In the genomic region with DNA sequence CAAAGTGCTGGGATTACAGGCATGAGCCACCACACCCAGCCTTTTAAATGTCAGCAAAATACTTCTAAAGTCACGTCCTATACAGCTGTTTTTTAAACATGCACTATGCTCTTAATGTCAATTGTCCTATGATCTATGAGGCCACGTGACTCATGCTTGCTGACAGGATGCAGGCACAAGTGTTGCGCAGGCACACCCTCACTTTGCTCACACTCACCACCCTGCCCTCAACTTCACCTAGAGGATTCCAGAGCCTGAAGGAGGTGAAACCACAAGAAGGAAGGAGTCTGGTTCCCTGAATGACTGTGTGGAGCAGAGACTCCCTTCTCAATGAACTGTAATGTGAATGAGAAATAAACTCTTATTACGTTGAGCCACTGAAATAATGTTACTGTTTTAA, we compare ENCODE assay signal across 20 cellular contexts.
DNase-seq lines count a peak whose midpoint lies in the region; ATAC-seq, FAIRE-seq and TF ChIP-seq lines count a peak whose summit lies in the region.
"Had no signal": no experiment of that assay in that cellular context is flagged by ENCODE, and none has a peak within 500 bp of the region (broad histone marks: within the 10 kb centered on the region; RNA-seq: fewer than 3 reads in every experiment).

No MANE protein-coding gene starts in this region.

- DNase-seq in Daoy (ENCODE audit: low read depth) (peak; percentile 28), Kasumi-1 (lab: John Stamatoyannopoulos, UW) (peak; percentile 12 to 20), K562 (ENCODE audit: extremely low read depth in 1 of 4, low spot score in 3 of 4) (peak in 1 of 4 experiments; percentile 16), foreskin melanocyte (peak; percentile 1), NCI-H69 (lab: John Stamatoyannopoulos, UW) (no peak)
- DNase-seq: activated B cell treated with CpG ODN at 0.5 μM for 24 hours; activated gamma-delta T cell treated with Interleukin-2 at 50 U/mL for 16 hours; body of pancreas; effector CD4-positive, alpha-beta T cell; glutamatergic neuron; NCI-H1436 treated with DMSO at 0.1 percent for 48 hours; NCI-H510A; stimulated activated CD8-positive, alpha-beta memory T cell treated with anti-CD3 and anti-CD28 coated beads, Interleukin-4, amount 100 ng/mL, for 48 hours; thyroid gland had no signal

- POLR2A ChIA-PET in K562 (lab: Yijun Ruan, JAX) = interaction anchor here (0.6 kb wide), 2 partner anchors 10 to 14 kb away, joined by 3 read pairs; no protein-coding TSS in a partner anchor

- no peak for ATAC-seq in K562
- no peak for ATAC-seq in GM19463 (IDR thresholded peaks at IDR 0.05; ENCODE audit: unreplicated experiment)
- no peak for ATAC-seq in GM18517 (IDR thresholded peaks at IDR 0.05; ENCODE audit: unreplicated experiment)
- no peak for ATAC-seq in GM18861 (IDR thresholded peaks at IDR 0.05; ENCODE audit: unreplicated experiment)
- ATAC-seq: body of pancreas, Panc1 had no signal

- H4K20me1 ChIP-seq in K562 (replicated peaks; ENCODE audit: control insufficient read depth, insufficient read depth, low read length) = no peaks in the 10 kb centered on the region

- no peaks in the 10 kb centered on the region for H3K9me1 ChIP-seq in K562 (ENCODE audit: control insufficient read depth, insufficient read depth, low read length)

- no TSS peak for BruUV-seq in K562 (replicated peaks; lab: Mats Ljungman, UMichigan)

- TF ChIP-seq EP300 in K562 (IDR thresholded peaks at IDR 0.05; ENCODE audit: low read length) = no peak

- in situ Hi-C loops in K562 (cut with MboI) = no loop called here

- peaks cover 52% of the 10 kb centered on the region for H3K36me3 ChIP-seq in K562 (ENCODE audit: control insufficient read depth, insufficient read depth, low read length)
- H3K36me3 ChIP-seq: right atrium auricular region, thyroid gland had no signal

- no peaks in the 10 kb centered on the region for H3K4me1 ChIP-seq in K562 (replicated peaks in 1 of 2; ENCODE audit: control insufficient read depth in 2 of 2, insufficient read depth in 2 of 2, low read length in 2 of 2)
- H3K4me1 ChIP-seq: body of pancreas, right atrium auricular region had no signal

- H3K4me3 ChIP-seq in K562 = no peak overlapping the region
- H3K4me3 ChIP-seq: body of pancreas, right atrium auricular region, thyroid gland had no signal

- no peak for TF ChIP-seq RAD21 in K562 (CRISPR knock-in tag; conservative IDR thresholded peaks at IDR 0.05 in 1 of 2, IDR thresholded peaks at IDR 0.05 in 1 of 2)

- peaks cover 12% of the 10 kb centered on the region for H3K9me3 ChIP-seq in K562 (replicated peaks; ENCODE audit: control insufficient read depth, insufficient read depth, low read depth, low read length)
- H3K9me3 ChIP-seq: thyroid gland had no signal

- FAIRE-seq in K562 (lab: Jason Lieb, UNC) = no peak
- FAIRE-seq: islet of Langerhans had no signal

- 74% methylated on average over 4 of the region's 4 CpGs for WGBS in K562 (ENCODE audit: insufficient coverage, low coverage, missing lambda C conversion rate)

- H2AFZ ChIP-seq in K562 (ENCODE audit: low read depth, low read length) = no peak overlapping the region

- H3K9ac ChIP-seq in K562 (ENCODE audit: insufficient read depth in 1 of 2, low read depth in 2 of 2, low read length in 2 of 2) = no peak overlapping the region

- intact Hi-C loops in K562 (cut with micrococcal nuclease) = no loop called here

- no peak overlapping the region for H3K27ac ChIP-seq in K562 (ENCODE audit: extremely low read depth, low read depth, low read length)
- H3K27ac ChIP-seq: body of pancreas, right atrium auricular region, thyroid gland had no signal

- H3K79me2 ChIP-seq in K562 (ENCODE audit: control insufficient read depth, insufficient read depth, low read length) = peaks cover 17% of the 10 kb centered on the region; the same call in 2 of the 3 replicates

- no peak overlapping the region for H3K4me2 ChIP-seq in K562 (ENCODE audit: insufficient read depth, low read length)

- CTCF ChIA-PET in K562 (lab: Yijun Ruan, JAX; ENCODE audit: low intra/inter-chr PET ratio) = no interaction called here

- no peak for TF ChIP-seq CTCF in K562 (IDR thresholded peaks at IDR 0.05 in 2 of 3, conservative IDR thresholded peaks at IDR 0.05 in 1 of 3; ENCODE audit: insufficient read depth in 2 of 3, low read depth in 1 of 3, low read length in 3 of 3)

- no peaks in the 10 kb centered on the region for H3K27me3 ChIP-seq in K562 (ENCODE audit: control insufficient read depth in 2 of 2, insufficient read depth in 2 of 2, low read length in 2 of 2)
- H3K27me3 ChIP-seq: body of pancreas, right atrium auricular region, thyroid gland had no signal

- no peak for TF ChIP-seq POLR2A in K562 (conservative IDR thresholded peaks at IDR 0.05)

TF ChIP-seq in K562, 482 proteins besides CTCF, POLR2A, EP300 and RAD21 (continues in another document):
- TF ChIP-seq HNRNPUL1 (IDR thresholded peaks at IDR 0.05; ENCODE audit: low read length) = no peak
- TF ChIP-seq SMAD2 (IDR thresholded peaks at IDR 0.05; ENCODE audit: low read depth, low read length) = no peak
- TF ChIP-seq, protein P1, sequence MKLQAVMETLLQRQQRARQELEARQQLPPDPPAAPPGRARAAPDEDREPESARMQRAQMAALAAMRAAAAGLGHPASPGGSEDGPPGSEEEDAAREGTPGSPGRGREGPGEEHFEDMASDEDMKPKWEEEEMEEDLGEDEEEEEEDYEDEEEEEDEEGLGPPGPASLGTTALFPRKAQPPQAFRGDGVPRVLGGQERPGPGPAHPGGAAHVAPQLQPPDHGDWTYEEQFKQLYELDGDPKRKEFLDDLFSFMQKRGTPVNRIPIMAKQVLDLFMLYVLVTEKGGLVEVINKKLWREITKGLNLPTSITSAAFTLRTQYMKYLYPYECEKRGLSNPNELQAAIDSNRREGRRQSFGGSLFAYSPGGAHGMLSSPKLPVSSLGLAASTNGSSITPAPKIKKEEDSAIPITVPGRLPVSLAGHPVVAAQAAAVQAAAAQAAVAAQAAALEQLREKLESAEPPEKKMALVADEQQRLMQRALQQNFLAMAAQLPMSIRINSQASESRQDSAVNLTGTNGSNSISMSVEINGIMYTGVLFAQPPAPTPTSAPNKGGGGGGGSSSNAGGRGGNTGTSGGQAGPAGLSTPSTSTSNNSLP (IDR thresholded peaks at IDR 0.05; ENCODE audit: borderline replicate concordance, low read depth, low read length) = no peak
- no peak for TF ChIP-seq OTX1 (CRISPR knock-in tag; IDR thresholded peaks at IDR 0.05)
- TF ChIP-seq EWSR1 (IDR thresholded peaks at IDR 0.05; ENCODE audit: borderline replicate concordance, low read depth, partially characterized antibody) = no peak
- peak; percentile 14; the same call in 1 of the 2 replicates for TF ChIP-seq ATF3 (IDR thresholded peaks at IDR 0.05)
- TF ChIP-seq ATF3 (CRISPR knock-in tag; conservative IDR thresholded peaks at IDR 0.05) = no peak
- no peak for TF ChIP-seq PML (IDR thresholded peaks at IDR 0.05; ENCODE audit: low read length)
- no peak for TF ChIP-seq TCF7 (IDR thresholded peaks at IDR 0.05; ENCODE audit: borderline replicate concordance)
- TF ChIP-seq TRIM24 (IDR thresholded peaks at IDR 0.05) = peak; percentile 46 to 49; a peak in 2 of 4 replicates
- no peak for TF ChIP-seq ZKSCAN3 (CRISPR knock-in tag; IDR thresholded peaks at IDR 0.05)
- no peak for TF ChIP-seq RBM25 (IDR thresholded peaks at IDR 0.05; ENCODE audit: low read depth, low read length, severe bottlenecking)
